In genomic region chr3:16475766-16476165, GRCh38 we compare ENCODE assay signal across 14 cellular contexts.
"Had no signal": no experiment of that assay in that cellular context is flagged by ENCODE, and none has a peak within 500 bp of the region (broad histone marks: within the 10 kb centered on the region; RNA-seq: fewer than 3 reads in every experiment).

No MANE protein-coding gene starts in this region.

- H3K9me3 ChIP-seq: testis had no signal

- H3K27me3 ChIP-seq: testis had no signal

- H3K4me1 ChIP-seq: testis had no signal

- H3K27ac ChIP-seq: coronary artery, testis had no signal

- H3K4me3 Mint-ChIP-seq: activated CD4-positive, alpha-beta memory T cell treated with anti-CD3 and anti-CD28 coated beads for 36 hours; activated T-cell treated with anti-CD3 and anti-CD28 coated beads, Interleukin-2, amount 50 U/mL, for 4 hours had no signal

- H3K9me3 Mint-ChIP-seq: activated T-cell treated with anti-CD3 and anti-CD28 coated beads, Interleukin-2, amount 50 U/mL, for 4 hours had no signal

- ATAC-seq: sciatic nerve had no signal

- H3K27me3 Mint-ChIP-seq: activated CD4-positive, alpha-beta memory T cell treated with anti-CD3 and anti-CD28 coated beads for 36 hours; naive thymus-derived CD4-positive, alpha-beta T cell had no signal

- DNase-seq: activated CD4-positive, alpha-beta memory T cell treated with anti-CD3 and anti-CD28 coated beads for 36 hours; activated CD4-positive, CD25-positive, alpha-beta regulatory T cell treated with anti-CD3 and anti-CD28 coated beads, Interleukin-2, amount 50 U/mL, for 72 hours; activated gamma-delta T cell; activated T-cell treated with anti-CD3 and anti-CD28 coated beads, Interleukin-2, amount 50 U/mL, for 4 hours; effector memory CD4-positive, alpha-beta T cell; hypothalamus; naive thymus-derived CD4-positive, alpha-beta T cell; stimulated activated CD4-positive, alpha-beta T cell treated with anti-CD3 and anti-CD28 coated beads, Interleukin-2, amount 100 ng/mL, for 24 hours; stimulated activated naive CD4-positive, alpha-beta T cell; T-helper 9 cell; testis had no signal

- H3K4me3 ChIP-seq: coronary artery, lung, testis had no signal
